ENCODE assay signal across 8 cellular contexts in genomic region chr16:74605746-74606520, GRCh38. TPM values are rescaled to one million over a fixed set of nuclear protein-coding genes. Genes with fewer than 3 reads are reported as not detected.
DNase-seq lines count a peak whose midpoint lies in the region; ATAC-seq and TF ChIP-seq lines count a peak whose summit lies in the region.

No MANE protein-coding gene starts in this region.

- TF ChIP-seq CTCF in C4-2B (conservative IDR thresholded peaks at IDR 0.05) (no peak), HCT116 (IDR thresholded peaks at IDR 0.05 in 2 of 3, conservative IDR thresholded peaks at IDR 0.05 in 1 of 3; ENCODE audit: borderline replicate concordance in 1 of 3, insufficient read depth in 1 of 3, low read depth in 2 of 3, low read length in 2 of 3) (no peak)

- peaks cover 60% of the 10 kb centered on the region for H3K79me2 ChIP-seq in HCT116 (ENCODE audit: insufficient read depth, low read length)

- TF ChIP-seq RAD21 in HCT116 (IDR thresholded peaks at IDR 0.05; ENCODE audit: low read depth), result peak; percentile 3; the same call in 1 of the 2 replicates

- H3K4me2 ChIP-seq in HCT116 (ENCODE audit: low read length), result peak overlapping the region; percentile 79

- peaks cover 15% of the 10 kb centered on the region; the same call in 1 of the 2 replicates for H4K20me1 ChIP-seq in HCT116 (ENCODE audit: insufficient read depth)

- peaks cover 45 to 59% of the 10 kb centered on the region in 2 experiments for H3K4me1 ChIP-seq in HCT116 (ENCODE audit: control insufficient read depth in 1 of 2, insufficient read depth in 2 of 2, low read length in 2 of 2)
- peaks cover 3% of the 10 kb centered on the region; the same call in 1 of the 2 replicates for H3K4me1 ChIP-seq in iPS DF 6.9 (ENCODE audit: control insufficient read depth, insufficient read depth, low read length)
- H3K4me1 ChIP-seq in skeletal muscle tissue (ENCODE audit: control insufficient read depth in 3 of 3, insufficient read depth in 3 of 3, low read length in 3 of 3), result peaks cover 18 to 34% (median 30%) of the 10 kb centered on the region in 3 donors

- peaks cover 63% of the 10 kb centered on the region for H3K4me1 Mint-ChIP-seq in activated T-helper 2 cell treated with anti-CD3 and anti-CD28 coated beads, Interferon-gamma antibody, Interleukin-2, Interleukin-4, amounts not matched to agents 10 μg/mL and 5 μg/mL and 100 μg/mL, durations not matched to agents 14 hours and 24 hours and 36 hours (ENCODE audit: low read depth)

- H2AFZ ChIP-seq in HCT116 (ENCODE audit: low read depth, low read length, poor library complexity, severe bottlenecking), result no peak overlapping the region

- H3K36me3 ChIP-seq in HCT116 (ENCODE audit: control insufficient read depth in 1 of 2, insufficient read depth in 2 of 2, low read length in 2 of 2) (no peaks in the 10 kb centered on the region), iPS DF 6.9 (ENCODE audit: control insufficient read depth, insufficient read depth, low read length) (no peaks in the 10 kb centered on the region), skeletal muscle tissue (ENCODE audit: control insufficient read depth in 3 of 3, insufficient read depth in 3 of 3, low read length in 3 of 3) (no peaks in the 10 kb centered on the region)

- no peaks in the 10 kb centered on the region for H3K27me3 ChIP-seq in HCT116 (ENCODE audit: insufficient read depth, low read length)
- H3K27me3 ChIP-seq in iPS DF 6.9 (ENCODE audit: control insufficient read depth, insufficient read depth, low read length), result no peaks in the 10 kb centered on the region
- H3K27me3 ChIP-seq in skeletal muscle tissue (ENCODE audit: control insufficient read depth in 3 of 3, insufficient read depth in 3 of 3, low read length in 3 of 3), result no peaks in the 10 kb centered on the region

- DNase-seq in HCT116 (ENCODE audit: low read depth, low spot score) (no peak), iPS DF 6.9 (ENCODE audit: low read depth, low spot score) (no peak), germinal center (ENCODE audit: low spot score) (no peak), SKM-1 (lab: John Stamatoyannopoulos, UW; ENCODE audit: unreplicated experiment) (no peak)
- DNase-seq in activated T-helper 2 cell treated with anti-CD3 and anti-CD28 coated beads, Interferon-gamma antibody, Interleukin-2, Interleukin-4, amounts not matched to agents 10 μg/mL and 5 μg/mL and 100 μg/mL, durations not matched to agents 14 hours and 24 hours and 36 hours (ENCODE audit: low spot score), result no peak

- H3K36me3 Mint-ChIP-seq in activated T-helper 2 cell treated with anti-CD3 and anti-CD28 coated beads, Interferon-gamma antibody, Interleukin-2, Interleukin-4, amounts not matched to agents 10 μg/mL and 5 μg/mL and 100 μg/mL, durations not matched to agents 14 hours and 24 hours and 36 hours (ENCODE audit: low read depth), result peaks cover 26% of the 10 kb centered on the region

- BruUV-seq in HCT116 (replicated peaks; lab: Mats Ljungman, UMichigan), result no TSS peak

- H3K9me3 ChIP-seq in HCT116 (ENCODE audit: control insufficient read depth in 1 of 2, insufficient read depth in 1 of 2, low read depth in 1 of 2, low read length in 2 of 2), result no peaks in the 10 kb centered on the region
- H3K9me3 ChIP-seq in iPS DF 6.9 (ENCODE audit: control insufficient read depth, insufficient read depth, low read length), result no peaks in the 10 kb centered on the region
- no peaks in the 10 kb centered on the region for H3K9me3 ChIP-seq in skeletal muscle tissue (ENCODE audit: control insufficient read depth in 3 of 3, low read length in 3 of 3)

- no peaks in the 10 kb centered on the region for H3K9me3 Mint-ChIP-seq in activated T-helper 2 cell treated with anti-CD3 and anti-CD28 coated beads, Interferon-gamma antibody, Interleukin-2, Interleukin-4, amounts not matched to agents 10 μg/mL and 5 μg/mL and 100 μg/mL, durations not matched to agents 14 hours and 24 hours and 36 hours

- peak overlapping the region; percentile 85 for H3K27ac Mint-ChIP-seq in activated T-helper 2 cell treated with anti-CD3 and anti-CD28 coated beads, Interferon-gamma antibody, Interleukin-2, Interleukin-4, amounts not matched to agents 10 μg/mL and 5 μg/mL and 100 μg/mL, durations not matched to agents 14 hours and 24 hours and 36 hours

- H3K27me3 Mint-ChIP-seq in activated T-helper 2 cell treated with anti-CD3 and anti-CD28 coated beads, Interferon-gamma antibody, Interleukin-2, Interleukin-4, amounts not matched to agents 10 μg/mL and 5 μg/mL and 100 μg/mL, durations not matched to agents 14 hours and 24 hours and 36 hours (ENCODE audit: low read depth), result peaks cover 3% of the 10 kb centered on the region

- TF ChIP-seq POLR2A in HCT116 (IDR thresholded peaks at IDR 0.05; ENCODE audit: borderline replicate concordance, extremely low read depth, insufficient read depth, insufficient read length), result no peak

- RAD21 ChIA-PET in HCT116 (lab: Charles Lee; ENCODE audit: low non-redundant PET in 1 of 2, low total read pairs in 2 of 2, uncharacterized antibody in 2 of 2, unreplicated experiment in 2 of 2), result no interaction called here

- peak overlapping the region; percentile 99 for H3K4me3 Mint-ChIP-seq in activated T-helper 2 cell treated with anti-CD3 and anti-CD28 coated beads, Interferon-gamma antibody, Interleukin-2, Interleukin-4, amounts not matched to agents 10 μg/mL and 5 μg/mL and 100 μg/mL, durations not matched to agents 14 hours and 24 hours and 36 hours (ENCODE audit: low read depth)

- WGBS in iPS DF 6.9 (ENCODE audit: insufficient coverage, insufficient read length), result no CpG with 5 or more reads among the region's 17 CpGs

- H3K4me3 ChIP-seq in HCT116 (replicated peaks in 1 of 2; ENCODE audit: low read depth in 1 of 2, low read length in 2 of 2), result peak overlapping the region; percentile 85 to 96
- H3K4me3 ChIP-seq in iPS DF 6.9 (ENCODE audit: low read length), result peak overlapping the region; percentile 95
- peak overlapping the region; percentile 74 to 98 (median 97) for H3K4me3 ChIP-seq in skeletal muscle tissue (ENCODE audit: low read length in 3 of 3)

- ATAC-seq in HCT116, result no peak; the same call in 1 of the 2 replicates
- no peak for ATAC-seq in HG03457 (IDR thresholded peaks at IDR 0.05; ENCODE audit: unreplicated experiment)

- intact Hi-C loops in HCT116 (cut with micrococcal nuclease), result loop anchor here (10.0 kb wide), 1 partner anchor 121 kb away; no protein-coding TSS in a partner anchor
- intact Hi-C loops in activated T-helper 2 cell treated with anti-CD3 and anti-CD28 coated beads, Interferon-gamma antibody, Interleukin-2, Interleukin-4, amounts not matched to agents 10 μg/mL and 5 μg/mL and 100 μg/mL, durations not matched to agents 14 hours and 24 hours and 36 hours (cut with micrococcal nuclease), result loop anchor here (2.0 to 5.0 kb wide), 4 partner anchors 21 to 239 kb away; no protein-coding TSS in a partner anchor

- H3K9ac ChIP-seq in HCT116 (ENCODE audit: low read length), result peak overlapping the region; percentile 93
- H3K9ac ChIP-seq in skeletal muscle tissue (ENCODE audit: low read depth in 1 of 3, low read length in 3 of 3), result peak overlapping the region; percentile 69 to 95 (median 95)

- CTCF ChIA-PET in HCT116 (lab: Charles Lee), result no interaction called here

- H3K9me2 ChIP-seq in HCT116 (ENCODE audit: insufficient read depth), result no peaks in the 10 kb centered on the region

- peak overlapping the region; percentile 92 for H3K27ac ChIP-seq in C4-2B
- H3K27ac ChIP-seq in HCT116 (ENCODE audit: low read depth, low read length), result peak overlapping the region; percentile 97
- H3K27ac ChIP-seq in iPS DF 6.9 (ENCODE audit: low read length), result no peak overlapping the region
- H3K27ac ChIP-seq in skeletal muscle tissue (ENCODE audit: low read depth, low read length), result peak overlapping the region; percentile 93

- POLR2A ChIA-PET in HCT116 (lab: Charles Lee), result interaction anchor here (0.9 to 1.7 kb wide), 6 partner anchors 10 to 49 kb away, joined by 4 to 8 read pairs (median 8); no protein-coding TSS in a partner anchor

TF ChIP-seq in HCT116, 20 proteins besides CTCF, POLR2A, EP300 and RAD21:
- TF ChIP-seq SIN3A (IDR thresholded peaks at IDR 0.05; ENCODE audit: low read depth) (no peak; the same call in 1 of the 2 replicates), FOSL1 (IDR thresholded peaks at IDR 0.05; ENCODE audit: low read depth) (no peak), EGR1 (IDR thresholded peaks at IDR 0.05; ENCODE audit: low read depth) (no peak), EZH2phosphoT487 (IDR thresholded peaks at IDR 0.05; ENCODE audit: borderline replicate concordance) (no peak), CEBPB (IDR thresholded peaks at IDR 0.05; ENCODE audit: low read depth) (no peak)
TF ChIP-seq in HCT116: peak in this region for 0.

RNA-seq across cellular contexts. Expression of gene GLG1, which starts 1.0 kb away (rescaled TPM):
- 237 TPM for total RNA-seq in HCT116 (2021; ENCODE audit: unreplicated experiment)
- 152 and 162 TPM in 2 replicates for polyA plus RNA-seq in HCT116 (2012)
- 49.7 and 50.2 TPM in 2 replicates for total RNA-seq in activated T-helper 2 cell treated with anti-CD3 and anti-CD28 coated beads, Interferon-gamma antibody, Interleukin-2, Interleukin-4, amounts not matched to agents 10 μg/mL and 5 μg/mL and 100 μg/mL, durations not matched to agents 14 hours and 24 hours and 36 hours
- total RNA-seq in skeletal muscle tissue, result 97.1 TPM
